ENCODE assay signal across 8 cellular contexts in genomic region chr15:100340721-100341661, GRCh38. TPM values are rescaled to one million over a fixed set of nuclear protein-coding genes. Genes with fewer than 3 reads are reported as not detected.
A peak's percentile ranks its signal among the peaks of the same experiment; 100 is the strongest.
DNase-seq lines count a peak whose midpoint lies in the region; ATAC-seq and TF ChIP-seq lines count a peak whose summit lies in the region.

No MANE protein-coding gene starts in this region.

- H3K79me2 ChIP-seq in mesendoderm (ENCODE audit: control insufficient read depth, insufficient read depth, low read length): no peaks in the 10 kb centered on the region

- H3K4me1 ChIP-seq in mesendoderm (ENCODE audit: control insufficient read depth, low read depth, low read length) (no peaks in the 10 kb centered on the region), urinary bladder (ENCODE audit: insufficient read depth) (peaks cover 1% of the 10 kb centered on the region)

- H3K4me3 ChIP-seq in Jurkat, Clone E6-1 (ENCODE audit: low read length): peak overlapping the region; percentile 63
- peak overlapping the region; percentile 50 for H3K4me3 ChIP-seq in brain microvascular endothelial cell (ENCODE audit: low read depth, low read length)
- H3K4me3 ChIP-seq in mesendoderm (ENCODE audit: low read length): no peak overlapping the region
- H3K4me3 ChIP-seq in urinary bladder (ENCODE audit: low read depth, low read length): peak overlapping the region; percentile 76

- peak overlapping the region; percentile 80 for H3K4me2 ChIP-seq in mesendoderm (ENCODE audit: low read length)

- TF ChIP-seq CTCF in brain microvascular endothelial cell (IDR thresholded peaks at IDR 0.05; ENCODE audit: low read depth, low read length, missing control alignments): no peak

- DNase-seq in Jurkat, Clone E6-1 (ENCODE audit: low read depth, low spot score): no peak
- no peak for DNase-seq in brain microvascular endothelial cell
- DNase-seq in mesendoderm: peak; percentile 28
- DNase-seq in mucosa of gallbladder (ENCODE audit: low spot score): no peak

- ATAC-seq in GM19395 (IDR thresholded peaks at IDR 0.05; ENCODE audit: unreplicated experiment) (peak; percentile 4), GM19324 (IDR thresholded peaks at IDR 0.05; ENCODE audit: low FRiP score, unreplicated experiment) (no peak), HG03342 (IDR thresholded peaks at IDR 0.05; ENCODE audit: unreplicated experiment) (no peak)

- H3K18ac ChIP-seq in mesendoderm (ENCODE audit: low read length): no peak overlapping the region

- no peak overlapping the region for H2BK120ac ChIP-seq in mesendoderm (ENCODE audit: low read depth, low read length)

- H4K5ac ChIP-seq in mesendoderm (ENCODE audit: low read length): no peak overlapping the region

- H2AK5ac ChIP-seq in mesendoderm (ENCODE audit: low read length): no peak overlapping the region

- H2BK15ac ChIP-seq in mesendoderm (replicated peaks; ENCODE audit: low read depth): no peak overlapping the region

- no peak overlapping the region for H3K23ac ChIP-seq in mesendoderm (ENCODE audit: low read length)

- H3K79me1 ChIP-seq in mesendoderm (ENCODE audit: low read length): no peaks in the 10 kb centered on the region

- H3K36me3 ChIP-seq in brain microvascular endothelial cell (replicated peaks): no peaks in the 10 kb centered on the region
- H3K36me3 ChIP-seq in mesendoderm (ENCODE audit: control insufficient read depth, insufficient read depth, low read length): no peaks in the 10 kb centered on the region
- no peaks in the 10 kb centered on the region for H3K36me3 ChIP-seq in urinary bladder (ENCODE audit: insufficient read depth)

- H4K8ac ChIP-seq in mesendoderm (ENCODE audit: low read depth, low read length): no peak overlapping the region

- H3K27me3 ChIP-seq in brain microvascular endothelial cell (replicated peaks) (peaks cover 8% of the 10 kb centered on the region), mesendoderm (ENCODE audit: insufficient read depth, low read length, poor library complexity) (peaks cover 2% of the 10 kb centered on the region)

- H2BK5ac ChIP-seq in mesendoderm (ENCODE audit: low read length): no peak overlapping the region

- H3K27ac ChIP-seq in brain microvascular endothelial cell (no peak overlapping the region), mesendoderm (ENCODE audit: low read depth, low read length) (no peak overlapping the region), urinary bladder (ENCODE audit: low read depth) (no peak overlapping the region)

- no peak overlapping the region for H3K56ac ChIP-seq in mesendoderm (ENCODE audit: low read length)

- in situ Hi-C loops in brain microvascular endothelial cell (cut with HindIII; ENCODE audit: low pct_ligation_motif_present, low sequenced_read_pairs): no loop called here

- WGBS in mesendoderm (ENCODE audit: extremely low coverage, insufficient coverage, low lambda C conversion rate): no CpG with 5 or more reads among the region's 134 CpGs
- WGBS in urinary bladder: 6% methylated on average over 132 of the region's 134 CpGs

- no peak overlapping the region for H3K9ac ChIP-seq in mesendoderm (ENCODE audit: low read length)

- no peak overlapping the region for H3K4ac ChIP-seq in mesendoderm (ENCODE audit: low read depth, low read length)

RNA-seq across cellular contexts. Expression of gene ADAMTS17, which starts 0.8 kb away (rescaled TPM):
- 6.1 TPM for polyA plus RNA-seq in Jurkat, Clone E6-1 (2012; ENCODE audit: insufficient read depth, insufficient read length)
- 2.0 TPM for polyA plus RNA-seq in mesendoderm (2013, experiment 1 of 2)
- polyA plus RNA-seq in mesendoderm (2013, experiment 2 of 2): 1.8 TPM
- 10.7 TPM for total RNA-seq in urinary bladder
- polyA plus RNA-seq in urinary bladder: 2.8 TPM
- 3.6 TPM for total RNA-seq in mucosa of gallbladder
